In the genomic region with DNA sequence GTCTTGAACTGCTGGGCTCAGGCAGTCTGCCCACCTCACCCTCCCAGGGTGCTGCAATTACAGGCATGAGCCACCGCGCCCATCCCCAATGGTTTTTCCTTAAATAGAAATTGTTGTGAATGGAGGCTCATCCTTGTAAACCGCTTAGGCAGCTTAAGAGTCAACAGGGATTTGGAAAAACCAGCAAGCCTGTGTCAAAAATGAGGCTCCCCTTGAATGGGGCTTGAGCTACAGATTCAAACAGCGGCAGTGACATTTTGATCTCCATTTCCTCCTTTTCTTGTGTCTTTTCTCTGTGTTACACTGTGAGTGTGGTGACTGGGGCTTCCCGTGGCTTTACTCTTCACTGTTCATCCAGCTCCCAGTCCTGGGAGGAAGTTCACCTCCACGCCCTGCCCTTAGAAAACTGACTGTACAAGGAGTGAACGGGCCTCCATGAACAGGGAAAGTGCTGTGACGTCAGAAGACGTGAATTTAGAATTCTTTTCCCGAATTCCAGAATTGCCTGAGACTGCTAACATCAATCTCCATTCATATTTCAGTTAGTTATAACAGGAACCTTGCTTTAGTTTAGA, we compare ENCODE assay signal across 1 cellular context.
TF ChIP-seq lines count a peak whose summit lies in the region.

No MANE protein-coding gene starts in this region.

TF ChIP-seq in WTC11, 78 proteins besides CTCF, POLR2A, EP300 and RAD21 (continued from another document):
- TF ChIP-seq, protein P1, sequence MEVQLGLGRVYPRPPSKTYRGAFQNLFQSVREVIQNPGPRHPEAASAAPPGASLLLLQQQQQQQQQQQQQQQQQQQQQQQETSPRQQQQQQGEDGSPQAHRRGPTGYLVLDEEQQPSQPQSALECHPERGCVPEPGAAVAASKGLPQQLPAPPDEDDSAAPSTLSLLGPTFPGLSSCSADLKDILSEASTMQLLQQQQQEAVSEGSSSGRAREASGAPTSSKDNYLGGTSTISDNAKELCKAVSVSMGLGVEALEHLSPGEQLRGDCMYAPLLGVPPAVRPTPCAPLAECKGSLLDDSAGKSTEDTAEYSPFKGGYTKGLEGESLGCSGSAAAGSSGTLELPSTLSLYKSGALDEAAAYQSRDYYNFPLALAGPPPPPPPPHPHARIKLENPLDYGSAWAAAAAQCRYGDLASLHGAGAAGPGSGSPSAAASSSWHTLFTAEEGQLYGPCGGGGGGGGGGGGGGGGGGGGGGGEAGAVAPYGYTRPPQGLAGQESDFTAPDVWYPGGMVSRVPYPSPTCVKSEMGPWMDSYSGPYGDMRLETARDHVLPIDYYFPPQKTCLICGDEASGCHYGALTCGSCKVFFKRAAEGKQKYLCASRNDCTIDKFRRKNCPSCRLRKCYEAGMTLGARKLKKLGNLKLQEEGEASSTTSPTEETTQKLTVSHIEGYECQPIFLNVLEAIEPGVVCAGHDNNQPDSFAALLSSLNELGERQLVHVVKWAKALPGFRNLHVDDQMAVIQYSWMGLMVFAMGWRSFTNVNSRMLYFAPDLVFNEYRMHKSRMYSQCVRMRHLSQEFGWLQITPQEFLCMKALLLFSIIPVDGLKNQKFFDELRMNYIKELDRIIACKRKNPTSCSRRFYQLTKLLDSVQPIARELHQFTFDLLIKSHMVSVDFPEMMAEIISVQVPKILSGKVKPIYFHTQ (CRISPR knock-in tag; IDR thresholded peaks at IDR 0.05), result no peak
- TF ChIP-seq KAT7 (CRISPR knock-in tag; IDR thresholded peaks at IDR 0.05; ENCODE audit: borderline replicate concordance), result no peak
- TF ChIP-seq, protein P2, sequence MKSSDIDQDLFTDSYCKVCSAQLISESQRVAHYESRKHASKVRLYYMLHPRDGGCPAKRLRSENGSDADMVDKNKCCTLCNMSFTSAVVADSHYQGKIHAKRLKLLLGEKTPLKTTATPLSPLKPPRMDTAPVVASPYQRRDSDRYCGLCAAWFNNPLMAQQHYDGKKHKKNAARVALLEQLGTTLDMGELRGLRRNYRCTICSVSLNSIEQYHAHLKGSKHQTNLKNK (CRISPR knock-in tag; IDR thresholded peaks at IDR 0.05), result no peak
- TF ChIP-seq PRRX2 (CRISPR knock-in tag; IDR thresholded peaks at IDR 0.05), result no peak
- TF ChIP-seq, protein P3, sequence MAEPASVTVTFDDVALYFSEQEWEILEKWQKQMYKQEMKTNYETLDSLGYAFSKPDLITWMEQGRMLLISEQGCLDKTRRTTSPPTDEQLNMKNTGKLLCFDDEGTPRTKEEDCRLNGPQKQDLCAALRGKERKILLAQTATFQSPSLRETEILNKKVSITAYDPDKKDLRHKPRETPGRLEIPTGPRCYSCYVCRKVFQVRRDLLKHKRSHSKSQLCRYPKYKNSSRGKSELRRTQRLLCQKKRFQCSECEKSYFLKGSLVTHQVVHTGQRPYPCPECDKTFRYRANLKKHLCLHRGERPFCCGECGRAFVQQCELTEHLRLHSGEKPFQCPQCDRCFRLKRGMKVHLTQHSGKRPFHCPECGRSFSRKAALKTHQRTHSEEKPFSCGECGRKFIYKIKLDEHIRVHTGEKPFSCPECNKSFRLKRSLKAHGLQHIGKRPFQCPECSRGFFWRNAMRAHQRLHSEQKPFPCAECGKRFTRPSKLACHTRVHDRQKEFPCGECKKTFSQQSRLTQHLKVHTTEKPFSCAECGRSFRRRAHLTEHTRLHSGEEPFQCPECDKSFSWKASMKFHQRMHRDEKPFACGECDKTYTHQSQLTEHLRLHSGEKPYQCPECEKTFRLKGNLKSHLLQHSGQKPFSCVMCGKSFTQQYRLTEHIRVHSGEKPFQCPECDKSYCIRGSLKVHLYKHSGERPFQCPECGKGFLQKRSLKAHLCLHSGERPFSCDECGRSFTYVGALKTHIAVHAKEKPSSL (CRISPR knock-in tag; conservative IDR thresholded peaks at IDR 0.05), result no peak
